Comparison of ENCODE assay signal across 9 cellular contexts in genomic region chr12:107990325-107990724, GRCh38.
DNase-seq lines count a peak whose midpoint lies in the region; ATAC-seq and TF ChIP-seq lines count a peak whose summit lies in the region.
"Had no signal": no experiment of that assay in that cellular context is flagged by ENCODE, and none has a peak within 500 bp of the region (broad histone marks: within the 10 kb centered on the region; RNA-seq: fewer than 3 reads in every experiment).

No MANE protein-coding gene starts in this region.

- H3K27ac ChIP-seq in VCaP: no peak overlapping the region
- H3K27ac ChIP-seq: SJSA1 had no signal

- intact Hi-C loops in posterior cingulate gyrus (cut with DNase I): no loop called here

- ATAC-seq in GM18520 (IDR thresholded peaks at IDR 0.05; ENCODE audit: unreplicated experiment): no peak

- TF ChIP-seq CTCF in LNCAP (IDR thresholded peaks at IDR 0.05): peak; percentile 40; the same call in 1 of the 2 replicates
- TF ChIP-seq CTCF in VCaP (conservative IDR thresholded peaks at IDR 0.05): peak; percentile 67
- TF ChIP-seq CTCF in epithelial cell of esophagus (IDR thresholded peaks at IDR 0.05; ENCODE audit: insufficient read depth, low read depth, low read length, missing control alignments): peak; percentile 23

- H3K4me3 ChIP-seq in epithelial cell of esophagus (ENCODE audit: low read length): no peak overlapping the region
- H3K4me3 ChIP-seq: SJSA1 had no signal

- DNase-seq in EH (ENCODE audit: low read depth) (peak; percentile 1), epithelial cell of esophagus (ENCODE audit: low read depth) (peak; percentile 45), posterior cingulate gyrus (peak in 9 of 10 donors; percentile 14 to 87 (median 39)), NK-92 (lab: John Stamatoyannopoulos, UW; ENCODE audit: unreplicated experiment) (no peak), GM19238 (ENCODE audit: insufficient read length, low spot score) (no peak)

Comparison
In these comparisons a context has a peak if more than half of its experiments do, and no peak if none do; other contexts are left out.
1. DNase-seq: peak in EH (single experiment), epithelial cell of esophagus (single experiment) and posterior cingulate gyrus (9 of 10); none in NK-92 (single experiment) and GM19238 (single experiment).
2. Peak in every context shown above with its lines, with median percentiles within 50 percentile points of each other: CTCF ChIP-seq.